Comparison of ENCODE assay signal across 21 cellular contexts in the genomic region with DNA sequence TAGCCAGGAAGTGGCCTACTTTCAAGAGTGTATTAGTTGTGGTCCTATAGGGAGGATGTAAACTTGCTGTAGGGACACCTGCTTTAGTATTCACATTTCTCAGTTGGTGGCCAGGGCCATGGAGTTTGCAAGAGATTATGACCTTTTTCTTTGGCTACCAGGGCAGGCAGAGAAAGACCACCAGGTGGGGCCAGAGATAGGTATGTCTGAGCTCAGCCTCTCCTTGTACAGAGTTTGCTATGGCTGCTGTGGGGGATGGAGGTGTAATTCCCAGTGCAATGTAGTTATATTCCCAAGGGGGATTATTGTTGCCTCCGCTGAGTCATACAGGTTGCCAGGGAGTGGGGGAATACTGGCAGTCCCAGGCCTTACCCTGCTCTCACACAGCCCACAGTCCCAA. TPM values are rescaled to one million over a fixed set of nuclear protein-coding genes. Genes with fewer than 3 reads are reported as not detected.
DNase-seq lines count a peak whose midpoint lies in the region; FAIRE-seq and TF ChIP-seq lines count a peak whose summit lies in the region.
"Had no signal": no experiment of that assay in that cellular context is flagged by ENCODE, and none has a peak within 500 bp of the region (broad histone marks: within the 10 kb centered on the region; RNA-seq: fewer than 3 reads in every experiment).

No MANE protein-coding gene starts in this region.

- H3K36me3 Mint-ChIP-seq in H9 (ENCODE audit: insufficient read depth in 1 of 3, low read depth in 3 of 3), result peaks cover 14 to 47% (median 18%) of the 10 kb centered on the region in 3 experiments
- H3K36me3 Mint-ChIP-seq: CD4-positive, CD25-positive, alpha-beta regulatory T cell had no signal

- no peak overlapping the region for H3K27ac Mint-ChIP-seq in H9
- H3K27ac Mint-ChIP-seq: CD4-positive, CD25-positive, alpha-beta regulatory T cell had no signal

- no peaks in the 10 kb centered on the region for H3K27me3 ChIP-seq in H9 (ENCODE audit: insufficient read depth, low read length)
- no peaks in the 10 kb centered on the region for H3K27me3 ChIP-seq in H1 (replicated peaks in 1 of 4; ENCODE audit: control insufficient read depth in 3 of 4, extremely low read depth in 1 of 4, insufficient read depth in 3 of 4, low read length in 3 of 4)
- H3K27me3 ChIP-seq: SJSA1 had no signal

- peaks cover 9 to 11% of the 10 kb centered on the region in 2 experiments for H3K4me1 Mint-ChIP-seq in H9
- H3K4me1 Mint-ChIP-seq: CD4-positive, CD25-positive, alpha-beta regulatory T cell had no signal

- no peak overlapping the region for H2AK5ac ChIP-seq in H9 (ENCODE audit: insufficient read length, low read length)
- H2AK5ac ChIP-seq in H1 (ENCODE audit: low read depth, low read length), result no peak overlapping the region

- no peaks in the 10 kb centered on the region for H3K27me3 Mint-ChIP-seq in H9 (ENCODE audit: low read depth)
- H3K27me3 Mint-ChIP-seq: CD4-positive, CD25-positive, alpha-beta regulatory T cell had no signal

- no peak for TF ChIP-seq EP300 in H1 (IDR thresholded peaks at IDR 0.05; ENCODE audit: borderline replicate concordance in 1 of 2, low read depth in 2 of 2, low read length in 2 of 2)

- H2BK15ac ChIP-seq in H9 (ENCODE audit: low read depth, low read length) (no peak overlapping the region), H1 (ENCODE audit: low read length) (no peak overlapping the region)

- H3K36me3 ChIP-seq in H1 (ENCODE audit: control insufficient read depth in 2 of 4, insufficient read depth in 4 of 4, low read length in 3 of 4), result no peaks in the 10 kb centered on the region
- H3K36me3 ChIP-seq: SJSA1 had no signal

- H3K23me2 ChIP-seq in H9 (ENCODE audit: insufficient read length, low read depth, low read length, poor library complexity, severe bottlenecking), result no peaks in the 10 kb centered on the region
- H3K23me2 ChIP-seq in H1 (ENCODE audit: low read depth, low read length), result no peaks in the 10 kb centered on the region

- H2BK12ac ChIP-seq in H9 (ENCODE audit: insufficient read length, low read depth, low read length) (no peak overlapping the region), H1 (ENCODE audit: low read depth, low read length) (no peak overlapping the region)

- H3K9ac ChIP-seq in H9 (ENCODE audit: extremely low read depth, insufficient read length, low read length) (no peak overlapping the region), H1 (replicated peaks in 1 of 4; ENCODE audit: extremely low read depth in 1 of 4, low read depth in 3 of 4, low read length in 3 of 4) (no peak overlapping the region)

- no peak overlapping the region for H3K4me3 Mint-ChIP-seq in H9
- H3K4me3 Mint-ChIP-seq: CD4-positive, CD25-positive, alpha-beta regulatory T cell had no signal

- TF ChIP-seq POLR2A in H1 (IDR thresholded peaks at IDR 0.05; ENCODE audit: control extremely low read depth in 1 of 2, low read depth in 2 of 2, low read length in 2 of 2), result no peak

- H2AFZ ChIP-seq in H9 (ENCODE audit: low read length) (no peak overlapping the region), H1 (ENCODE audit: low read length) (no peak overlapping the region)

- H3K56ac ChIP-seq in H9 (ENCODE audit: insufficient read length, low read depth, low read length), result no peak overlapping the region
- H3K56ac ChIP-seq in H1 (replicated peaks; ENCODE audit: insufficient read length, low read depth, low read length), result no peak overlapping the region

- no peak overlapping the region for H3K4ac ChIP-seq in H9 (ENCODE audit: low read depth, low read length)
- no peak overlapping the region for H3K4ac ChIP-seq in H1 (replicated peaks; ENCODE audit: insufficient read length, low read depth, low read length)

- H3K14ac ChIP-seq in H9 (ENCODE audit: insufficient read depth, low read length), result no peak overlapping the region
- no peak overlapping the region for H3K14ac ChIP-seq in H1 (ENCODE audit: insufficient read length)

- TF ChIP-seq RAD21 in H1 (IDR thresholded peaks at IDR 0.05 in 1 of 2, conservative IDR thresholded peaks at IDR 0.05 in 1 of 2; ENCODE audit: low read depth in 2 of 2, low read length in 2 of 2), result peak; percentile 42 to 51; a peak in 3 of 4 replicates

- H3K27ac ChIP-seq in H9 (ENCODE audit: insufficient read length, low read depth, low read length), result no peak overlapping the region
- H3K27ac ChIP-seq in H1 (ENCODE audit: low read depth, low read length), result no peak overlapping the region
- H3K27ac ChIP-seq: HL-60, SJSA1 had no signal

- H3K18ac ChIP-seq in H9 (ENCODE audit: insufficient read length, low read depth, low read length), result no peak overlapping the region
- H3K18ac ChIP-seq in H1 (ENCODE audit: extremely low read depth, low read length), result no peak overlapping the region

- no peak overlapping the region for H3T11ph ChIP-seq in H9 (ENCODE audit: low read length)

- no peak overlapping the region for H2BK120ac ChIP-seq in H9 (ENCODE audit: low read depth, low read length, poor library complexity, severe bottlenecking)
- H2BK120ac ChIP-seq in H1 (replicated peaks; ENCODE audit: low read depth, low read length), result no peak overlapping the region

- FAIRE-seq in H1 (lab: Jason Lieb, UNC) (no peak), RCC 7860 (lab: Jason Lieb, UNC) (no peak)

- H3K4me1 ChIP-seq in H9 (ENCODE audit: insufficient read depth, low read length) (no peaks in the 10 kb centered on the region), H1 (replicated peaks in 1 of 4; ENCODE audit: control insufficient read depth in 3 of 4, insufficient read depth in 4 of 4, low read length in 3 of 4) (no peaks in the 10 kb centered on the region; a peak in 1 of 7 replicates)
- H3K4me1 ChIP-seq: SJSA1 had no signal

- DNase-seq in H9 (peak; percentile 33), NCI-H69 (lab: John Stamatoyannopoulos, UW) (peak; percentile 51), H1 (ENCODE audit: low read depth in 1 of 2, low spot score in 2 of 2) (peak in 1 of 2 experiments; percentile 46), epidermal melanocyte (ENCODE audit: insufficient read length, low spot score) (no peak), RCC 7860 (ENCODE audit: low spot score) (no peak), dermis blood vessel endothelial cell (no peak)
- no peak for DNase-seq in activated CD4-positive, alpha-beta T cell treated with anti-CD3 and anti-CD28 coated beads, Interleukin-2, amount 50 U/mL, for 48 hours
- DNase-seq: CD4-positive, CD25-positive, alpha-beta regulatory T cell; DMS79; HCEC 1CT; KG1; NCI-H1105 treated with DMSO at 0.1 percent for 48 hours; NCI-H2029 treated with DMSO at 0.1 percent for 48 hours; NCI-H2171; NCI-H345; NCI-H526 had no signal

- H2BK20ac ChIP-seq in H9 (ENCODE audit: low read depth, low read length, poor library complexity, severe bottlenecking) (no peak overlapping the region), H1 (ENCODE audit: low read length) (no peak overlapping the region)

- H4K5ac ChIP-seq in H9 (ENCODE audit: insufficient read length, low read depth, low read length) (no peak overlapping the region), H1 (ENCODE audit: insufficient read length, low read depth, low read length) (no peak overlapping the region)

- H2BK5ac ChIP-seq in H9 (ENCODE audit: insufficient read length, low read length) (no peak overlapping the region), H1 (ENCODE audit: low read depth, low read length) (no peak overlapping the region)

- H4K8ac ChIP-seq in H9 (replicated peaks; ENCODE audit: insufficient read length, low read depth, low read length) (no peak overlapping the region), H1 (ENCODE audit: extremely low read depth, insufficient read depth, low read length) (no peak overlapping the region)

- peaks cover 6% of the 10 kb centered on the region for H3K9me3 ChIP-seq in H9 (ENCODE audit: control insufficient read depth, low read depth, low read length)
- H3K9me3 ChIP-seq in H1 (ENCODE audit: insufficient read depth in 2 of 2, low read depth in 1 of 2, low read length in 1 of 2), result 0 out of 4 replicates have a peak, but pooled peaks cover 0 to 2% of the 10 kb centered on the region in 2 experiments
- H3K9me3 ChIP-seq: SJSA1 had no signal

- no peaks in the 10 kb centered on the region for H4K20me1 ChIP-seq in H9 (ENCODE audit: control insufficient read depth, insufficient read depth, insufficient read length)
- H4K20me1 ChIP-seq in H1 (replicated peaks in 1 of 2; ENCODE audit: control insufficient read depth in 1 of 2, insufficient read depth in 2 of 2, low read length in 2 of 2), result no peaks in the 10 kb centered on the region

- TF ChIP-seq CTCF in H9 (conservative IDR thresholded peaks at IDR 0.05) (peak; percentile 66), H1 (IDR thresholded peaks at IDR 0.05; ENCODE audit: control extremely low read depth in 1 of 3, insufficient read depth in 1 of 3, low read depth in 1 of 3, low read length in 3 of 3) (peak in 2 of 3 experiments; percentile 21 to 38; a peak in 3 of 4 replicates)

- WGBS in H9 (ENCODE audit: extremely low coverage, insufficient read length, low lambda C conversion rate), result no CpG with 5 or more reads among the region's 1 CpG
- no CpG with 5 or more reads among the region's 1 CpG for WGBS in H1 (ENCODE audit: extremely low coverage in 1 of 2, insufficient coverage in 1 of 2, insufficient read length in 1 of 2, insufficient replicate concordance in 2 of 2, low coverage in 1 of 2, low lambda C conversion rate in 2 of 2, missing lambda C conversion rate in 1 of 2), 2 experiments

- CTCF ChIA-PET in H1 (lab: Charles Lee; ENCODE audit: partially characterized antibody), result interaction anchor here (0.8 to 1.5 kb wide), 2 partner anchors 13 to 202 kb away, joined by 3 read pairs; no protein-coding TSS in a partner anchor

- H3K79me2 ChIP-seq in H9 (ENCODE audit: insufficient read depth, low read length) (no peaks in the 10 kb centered on the region), H1 (ENCODE audit: control insufficient read depth in 1 of 2, insufficient read depth in 2 of 2, low read length in 2 of 2) (no peaks in the 10 kb centered on the region)

- H4K91ac ChIP-seq in H9 (ENCODE audit: insufficient read length, low read depth, low read length) (no peak overlapping the region), H1 (replicated peaks; ENCODE audit: insufficient read length, low read length) (no peak overlapping the region)

- peaks cover 48 to 65% of the 10 kb centered on the region in 2 experiments for H3K9me3 Mint-ChIP-seq in H9

- POLR2A ChIA-PET in H1 (lab: Charles Lee; ENCODE audit: partially characterized antibody), result no interaction called here

- H3K23ac ChIP-seq in H9 (ENCODE audit: insufficient read length, low read depth, low read length) (no peak overlapping the region), H1 (ENCODE audit: insufficient read length) (no peak overlapping the region)

- H3K79me1 ChIP-seq in H9 (ENCODE audit: insufficient read depth, low read depth, low read length, poor library complexity, severe bottlenecking) (no peaks in the 10 kb centered on the region), H1 (ENCODE audit: low read depth, low read length) (no peaks in the 10 kb centered on the region)

- H3K4me3 ChIP-seq in H1 (ENCODE audit: extremely low read depth in 1 of 4, insufficient read depth in 2 of 4, low read depth in 3 of 4, low read length in 4 of 4), result no peak overlapping the region
- H3K4me3 ChIP-seq: SJSA1 had no signal

- no peak overlapping the region for H3K4me2 ChIP-seq in H9 (ENCODE audit: insufficient read depth, insufficient read length, low read length)
- H3K4me2 ChIP-seq in H1 (ENCODE audit: insufficient read depth in 1 of 2, low read depth in 2 of 2, low read length in 2 of 2), result no peak overlapping the region

RNA-seq across cellular contexts. Expression of a gene that starts 26.3 kb away (rescaled TPM):
- total RNA-seq in H9 (2021), result 0.99 and 1.0 TPM in 2 replicates
- total RNA-seq in H1 (2021; fragmentation: NEBNext Ultra II Directional; extraction: Animal tissue kit (Norgen Biotek cat#: 25700)), result 1.8 TPM in 2 replicates
- polyA plus RNA-seq in H1 (2011; rRNA removed), result 1.0 and 1.6 TPM in 2 replicates
- polyA plus RNA-seq in H1 (2011; cell fraction: cytosol; rRNA removed), result 1.7 TPM
- polyA plus RNA-seq in H1 (2011; cell fraction: nucleus; rRNA removed), result 3.0 TPM
- polyA plus RNA-seq in H1 (2012, experiment 1 of 2), result 1.0 to 1.4 TPM (median 1.1 TPM) in 4 replicates
- polyA plus RNA-seq in H1 (2012, experiment 2 of 2), result 0.58 TPM
- polyA plus RNA-seq in H1 (2013, experiment 1 of 2), result 1.6 TPM
- polyA plus RNA-seq in H1 (2013, experiment 2 of 2), result 1.1 TPM
- polyA minus RNA-seq in H1 (2011; rRNA and poly(A)+ RNA removed), result 4.6 and 5.7 TPM in 2 replicates
- 1.4 TPM for polyA minus RNA-seq in H1 (2011; cell fraction: cytosol; rRNA and poly(A)+ RNA removed)
- polyA minus RNA-seq in H1 (2011; cell fraction: nucleus; rRNA and poly(A)+ RNA removed), result 16.5 TPM
- total RNA-seq in dermis blood vessel endothelial cell, result not detected in 2 replicates
- total RNA-seq: CD4-positive, CD25-positive, alpha-beta regulatory T cell; HT-29; SJSA1; T-helper 1 cell treated with Interleukin-12 subunit alpha and Interleukin-12 subunit beta and Interleukin-4 antibody, amounts not matched to agents 30 ng/mL and 1 ng/mL, for 36 hours had no signal
- polyA plus RNA-seq: BJ; CD4-positive, CD25-positive, alpha-beta regulatory T cell had no signal

Comparison
In these comparisons a context has a peak if more than half of its experiments do, and no peak if none do; other contexts are left out.
1. DNase-seq: peak in H9 (single experiment) and NCI-H69 (single experiment); none in epidermal melanocyte (single experiment), RCC 7860 (single experiment), dermis blood vessel endothelial cell (single experiment) and activated CD4-positive, alpha-beta T cell treated with anti-CD3 and anti-CD28 coated beads, Interleukin-2, amount 50 U/mL, for 48 hours (0 of 2).